Comparison of ENCODE assay signal across 1 cellular context in genomic region chr10:26455567-26456315, GRCh38.
TF ChIP-seq lines count a peak whose summit lies in the region.

No MANE protein-coding gene starts in this region.

TF ChIP-seq in GM12878, 131 proteins besides CTCF, POLR2A, EP300 and RAD21 (continued from another document):
- TF ChIP-seq E2F8 (IDR thresholded peaks at IDR 0.05; ENCODE audit: low read depth, partially characterized antibody) (no peak), SREBF1 (IDR thresholded peaks at IDR 0.05; ENCODE audit: low read length) (no peak)
